ENCODE assay signal across 12 cellular contexts in genomic region chr1:14602131-14602530, GRCh38. TPM values are rescaled to one million over a fixed set of nuclear protein-coding genes. Genes with fewer than 3 reads are reported as not detected.
A peak's percentile ranks its signal among the peaks of the same experiment; 100 is the strongest.
DNase-seq lines count a peak whose midpoint lies in the region; ATAC-seq and TF ChIP-seq lines count a peak whose summit lies in the region.
"Had no signal": no experiment of that assay in that cellular context is flagged by ENCODE, and none has a peak within 500 bp of the region (broad histone marks: within the 10 kb centered on the region; RNA-seq: fewer than 3 reads in every experiment).

No MANE protein-coding gene starts in this region.

- peak overlapping the region; percentile 7 to 25 (median 18) for H3K27ac Mint-ChIP-seq in nephron
- H3K27ac Mint-ChIP-seq: activated CD8-positive, alpha-beta memory T cell treated with anti-CD3 and anti-CD28 coated beads, Interleukin-2, amount 10 ng/mL, durations not matched to agents 7 days and 5 days had no signal

- H3K4me1 Mint-ChIP-seq in nephron, result peaks cover 76% of the 10 kb centered on the region
- H3K4me1 Mint-ChIP-seq: activated CD8-positive, alpha-beta memory T cell treated with anti-CD3 and anti-CD28 coated beads, Interleukin-2, amount 10 ng/mL, durations not matched to agents 7 days and 5 days had no signal

- H3K36me3 ChIP-seq in A673 (ENCODE audit: insufficient read depth, low read length, poor library complexity, severe bottlenecking), result no peaks in the 10 kb centered on the region
- H3K36me3 ChIP-seq: BE2C had no signal

- H3K36me3 Mint-ChIP-seq in nephron (ENCODE audit: low read depth), result no peaks in the 10 kb centered on the region
- H3K36me3 Mint-ChIP-seq: activated CD8-positive, alpha-beta memory T cell treated with anti-CD3 and anti-CD28 coated beads, Interleukin-2, amount 10 ng/mL, durations not matched to agents 7 days and 5 days had no signal

- ATAC-seq in GM21423 (IDR thresholded peaks at IDR 0.05; ENCODE audit: unreplicated experiment), result no peak
- ATAC-seq: activated CD8-positive, alpha-beta memory T cell treated with anti-CD3 and anti-CD28 coated beads, Interleukin-2, amount 10 ng/mL, durations not matched to agents 7 days and 5 days had no signal

- peaks cover 30% of the 10 kb centered on the region for H3K27me3 ChIP-seq in A673 (replicated peaks; ENCODE audit: insufficient read depth, low read depth, low read length, poor library complexity)

- peaks cover 31% of the 10 kb centered on the region for H3K27me3 Mint-ChIP-seq in nephron (ENCODE audit: low read depth)

- H3K9me3 ChIP-seq in A673 (ENCODE audit: low read depth, low read length, poor library complexity, severe bottlenecking), result no peaks in the 10 kb centered on the region
- H3K9me3 ChIP-seq: BE2C had no signal

- no TSS peak for BruUV-seq in A673 (replicated peaks; lab: Mats Ljungman, UMichigan)

- no peak overlapping the region for H3K4me3 ChIP-seq in A673 (ENCODE audit: low read depth, low read length, poor library complexity, severe bottlenecking)

- peak overlapping the region; percentile 24 to 53 (median 51) for H3K4me3 Mint-ChIP-seq in nephron
- H3K4me3 Mint-ChIP-seq: activated CD8-positive, alpha-beta memory T cell treated with anti-CD3 and anti-CD28 coated beads, Interleukin-2, amount 10 ng/mL, durations not matched to agents 7 days and 5 days had no signal

- POLR2A ChIA-PET in A673 (lab: Charles Lee; ENCODE audit: low non-redundant PET), result no interaction called here

- peak; percentile 75 for DNase-seq in A673 (ENCODE audit: low spot score)
- peak; percentile 18 for DNase-seq in NCI-H2171 (lab: John Stamatoyannopoulos, UW)
- DNase-seq in fibroblast of peridontal ligament (ENCODE audit: extremely low read depth), result peak; percentile 39
- no peak for DNase-seq in RPMI8226
- DNase-seq in HK-2 (ENCODE audit: unreplicated experiment), result no peak
- DNase-seq in NCI-H526 treated with DMSO at 0.1 percent for 48 hours (lab: John Stamatoyannopoulos, UW), result no peak
- DNase-seq: activated CD8-positive, alpha-beta memory T cell treated with anti-CD3 and anti-CD28 coated beads, Interleukin-2, amount 10 ng/mL, durations not matched to agents 7 days and 5 days; BE2C; NCI-H774 had no signal

- no peak overlapping the region for H3K27ac ChIP-seq in A673 (ENCODE audit: low read depth, low read length, poor library complexity, severe bottlenecking)
- H3K27ac ChIP-seq: KMS-11 had no signal

- no peaks in the 10 kb centered on the region for H3K9me3 Mint-ChIP-seq in nephron

- no peak for TF ChIP-seq CTCF in A673 (conservative IDR thresholded peaks at IDR 0.05; ENCODE audit: low read depth, low read length)
- no peak for TF ChIP-seq CTCF in nephron (IDR thresholded peaks at IDR 0.05; ENCODE audit: unreplicated experiment in 3 of 3)

- CTCF ChIA-PET in A673 (lab: Charles Lee), result no interaction called here

- intact Hi-C loops in A673 (cut with micrococcal nuclease; ENCODE audit: unreplicated experiment), result loop anchor here (10.0 kb wide), 1 partner anchor 423 kb away; no protein-coding TSS in a partner anchor

- H3K4me1 ChIP-seq in A673 (ENCODE audit: insufficient read depth, low read length, poor library complexity, severe bottlenecking), result peaks cover 25% of the 10 kb centered on the region
- H3K4me1 ChIP-seq: BE2C had no signal

RNA-seq across cellular contexts. Expression of gene KAZN, which starts 3.6 kb away (rescaled TPM):
- total RNA-seq in A673 (2021), result 8.0 TPM in 2 replicates

Comparison
In these comparisons a context has a peak if more than half of its experiments do, and no peak if none do; other contexts are left out.
1. DNase-seq: peak in A673 (single experiment), NCI-H2171 (single experiment) and fibroblast of peridontal ligament (single experiment); none in RPMI8226 (single experiment), HK-2 (single experiment) and NCI-H526 treated with DMSO at 0.1 percent for 48 hours (single experiment).